ENCODE assay signal across 1 cellular context in the genomic region with DNA sequence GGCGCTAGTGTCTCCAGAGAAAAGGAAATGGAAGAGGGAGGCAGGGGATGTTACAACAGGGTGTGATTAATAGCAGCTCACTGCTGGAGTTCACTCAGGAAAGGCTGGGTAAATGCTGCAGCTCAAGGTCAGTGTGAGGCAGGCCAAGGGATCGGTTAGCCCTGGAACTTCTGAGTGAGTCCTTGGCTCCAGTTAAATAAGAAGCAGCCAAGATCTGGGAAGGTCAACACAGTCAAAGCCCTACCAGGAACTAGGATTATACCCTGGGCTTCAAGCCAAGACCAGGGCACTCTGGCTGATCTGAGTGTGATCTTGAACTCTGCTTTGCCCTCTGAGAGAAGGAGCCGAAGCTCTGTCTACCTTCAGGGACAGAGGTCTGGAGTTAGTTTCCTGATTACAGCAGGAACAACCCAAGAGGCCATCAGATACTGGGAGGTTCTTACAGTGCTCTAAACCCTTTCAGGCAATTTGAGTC.
TF ChIP-seq lines count a peak whose summit lies in the region.

No MANE protein-coding gene starts in this region.

TF ChIP-seq in SK-N-SH, 30 proteins besides CTCF, POLR2A, EP300 and RAD21 (continued from another document):
- TF ChIP-seq, protein P1, sequence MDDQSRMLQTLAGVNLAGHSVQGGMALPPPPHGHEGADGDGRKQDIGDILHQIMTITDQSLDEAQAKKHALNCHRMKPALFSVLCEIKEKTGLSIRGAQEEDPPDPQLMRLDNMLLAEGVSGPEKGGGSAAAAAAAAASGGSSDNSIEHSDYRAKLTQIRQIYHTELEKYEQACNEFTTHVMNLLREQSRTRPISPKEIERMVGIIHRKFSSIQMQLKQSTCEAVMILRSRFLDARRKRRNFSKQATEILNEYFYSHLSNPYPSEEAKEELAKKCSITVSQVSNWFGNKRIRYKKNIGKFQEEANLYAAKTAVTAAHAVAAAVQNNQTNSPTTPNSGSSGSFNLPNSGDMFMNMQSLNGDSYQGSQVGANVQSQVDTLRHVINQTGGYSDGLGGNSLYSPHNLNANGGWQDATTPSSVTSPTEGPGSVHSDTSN (IDR thresholded peaks at IDR 0.05): peak; percentile 40
- TF ChIP-seq FOXJ3 (CRISPR knock-in tag; IDR thresholded peaks at IDR 0.05) (no peak), RFX5 (IDR thresholded peaks at IDR 0.05; ENCODE audit: low read length) (no peak), MEF2A (IDR thresholded peaks at IDR 0.05; ENCODE audit: borderline replicate concordance, low read depth) (no peak)
TF ChIP-seq in SK-N-SH: peak in this region for 4.
